Comparison of ENCODE assay signal across 9 cellular contexts in genomic region chr10:121823993-121824463, GRCh38.
DNase-seq lines count a peak whose midpoint lies in the region; ATAC-seq and TF ChIP-seq lines count a peak whose summit lies in the region.
"Had no signal": no experiment of that assay in that cellular context is flagged by ENCODE, and none has a peak within 500 bp of the region (broad histone marks: within the 10 kb centered on the region; RNA-seq: fewer than 3 reads in every experiment).

No MANE protein-coding gene starts in this region.

- ATAC-seq in GM21717 (IDR thresholded peaks at IDR 0.05; ENCODE audit: unreplicated experiment), result peak; percentile 50
- ATAC-seq in HG02588 (IDR thresholded peaks at IDR 0.05; ENCODE audit: unreplicated experiment), result no peak
- no peak for ATAC-seq in GM21737 (IDR thresholded peaks at IDR 0.05; ENCODE audit: unreplicated experiment)

- TF ChIP-seq CTCF in colonic mucosa (IDR thresholded peaks at IDR 0.05), result peak; percentile 65

- H3K36me3 ChIP-seq in colonic mucosa, result no peaks in the 10 kb centered on the region

- no peak overlapping the region for H3K4me3 ChIP-seq in colonic mucosa

- DNase-seq in DMS 273 (lab: John Stamatoyannopoulos, UW; ENCODE audit: unreplicated experiment) (peak; percentile 51), NCI-H82 treated with DMSO at 0.1 percent for 48 hours (lab: John Stamatoyannopoulos, UW; ENCODE audit: unreplicated experiment) (peak; percentile 1), colonic mucosa (no peak), lung microvascular endothelial cell (ENCODE audit: low read depth in 2 of 2) (peak; percentile 49 to 70)
- no peak for DNase-seq in activated CD4-positive, CD25-positive, alpha-beta regulatory T cell treated with anti-CD3 and anti-CD28 coated beads, Interleukin-2, amount 50 U/mL, for 72 hours

- no peaks in the 10 kb centered on the region for H3K9me3 ChIP-seq in colonic mucosa
- H3K9me3 ChIP-seq: neutrophil had no signal

- intact Hi-C loops in colonic mucosa (cut with DNase I), result no loop called here

- H3K27me3 ChIP-seq in colonic mucosa, result no peaks in the 10 kb centered on the region
- H3K27me3 ChIP-seq: neutrophil had no signal

- no peak overlapping the region for H3K27ac ChIP-seq in colonic mucosa
- H3K27ac ChIP-seq: neutrophil had no signal

- no peak overlapping the region for H3K9ac ChIP-seq in colonic mucosa (ENCODE audit: low read depth in 2 of 2, low read length in 2 of 2)

- no peaks in the 10 kb centered on the region for H3K4me1 ChIP-seq in colonic mucosa

Comparison
In these comparisons a context has a peak if more than half of its experiments do, and no peak if none do; other contexts are left out.
1. DNase-seq: peak in DMS 273 (single experiment), NCI-H82 treated with DMSO at 0.1 percent for 48 hours (single experiment) and lung microvascular endothelial cell (2 of 2); none in colonic mucosa (single experiment) and activated CD4-positive, CD25-positive, alpha-beta regulatory T cell treated with anti-CD3 and anti-CD28 coated beads, Interleukin-2, amount 50 U/mL, for 72 hours (single experiment).